ENCODE assay signal across 1 cellular context in the genomic region with DNA sequence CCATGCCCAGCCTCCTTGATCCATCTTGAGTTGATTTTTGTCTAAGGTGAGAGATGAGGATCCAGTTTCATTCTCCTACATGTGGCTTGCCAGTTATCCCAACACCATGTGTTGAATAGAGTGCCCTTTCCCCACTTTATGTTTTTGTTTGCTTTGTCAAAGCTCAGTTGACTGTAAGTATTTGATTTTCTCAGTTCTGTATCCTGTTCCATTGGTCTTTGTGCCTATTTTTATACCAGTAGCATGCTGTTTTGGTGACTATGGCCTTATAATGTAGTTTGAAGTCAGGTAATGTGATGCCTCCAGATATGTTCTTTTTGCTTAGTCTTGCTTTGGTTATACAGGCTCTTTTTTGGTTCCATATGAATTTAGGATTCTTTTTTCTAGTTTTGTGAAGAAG. TPM values are rescaled to one million over a fixed set of nuclear protein-coding genes. Genes with fewer than 3 reads are reported as not detected.
"Had no signal": no experiment of that assay in that cellular context is flagged by ENCODE, and none has a peak within 500 bp of the region (broad histone marks: within the 10 kb centered on the region; RNA-seq: fewer than 3 reads in every experiment).

No MANE protein-coding gene starts in this region.

RNA-seq across cellular contexts. Expression of gene ATF7IP2, which starts 23.9 kb away (rescaled TPM):
- total RNA-seq: M059J had no signal
